In genomic region chr18:35386600-35387366, GRCh38 we compare ENCODE assay signal across 1 cellular context.
TF ChIP-seq lines count a peak whose summit lies in the region.

No MANE protein-coding gene starts in this region.

TF ChIP-seq in K562, 482 proteins besides CTCF, POLR2A, EP300 and RAD21 (continued from another document):
- no peak for TF ChIP-seq FOXK2 (conservative IDR thresholded peaks at IDR 0.05 in 1 of 2, IDR thresholded peaks at IDR 0.05 in 1 of 2; ENCODE audit: low read depth in 2 of 2)
- no peak for TF ChIP-seq EWSR1 (IDR thresholded peaks at IDR 0.05; ENCODE audit: borderline replicate concordance, low read depth, partially characterized antibody)
- no peak for TF ChIP-seq CREB3L1 (IDR thresholded peaks at IDR 0.05; ENCODE audit: borderline replicate concordance, low read depth)
- no peak for TF ChIP-seq ZSCAN29 (IDR thresholded peaks at IDR 0.05)
- peak; percentile 86 for TF ChIP-seq SMC3 (conservative IDR thresholded peaks at IDR 0.05; ENCODE audit: insufficient read depth, low read depth, low read length)
- TF ChIP-seq LCOR (CRISPR knock-in tag; IDR thresholded peaks at IDR 0.05), result 0 out of 2 replicates have a peak, but pooled peaks have one; percentile 26
- no peak for TF ChIP-seq VEZF1 (CRISPR knock-in tag; IDR thresholded peaks at IDR 0.05)
- TF ChIP-seq HMGN3 (IDR thresholded peaks at IDR 0.05; ENCODE audit: borderline replicate concordance, extremely low read depth, insufficient read length, low read depth, low read length), result no peak
- no peak for TF ChIP-seq ZBTB9 (CRISPR knock-in tag; IDR thresholded peaks at IDR 0.05)
- no peak for TF ChIP-seq ZNF282 (CRISPR knock-in tag; IDR thresholded peaks at IDR 0.05)
- TF ChIP-seq NR0B1 (IDR thresholded peaks at IDR 0.05; ENCODE audit: partially characterized antibody), result no peak
- no peak for TF ChIP-seq TAF9B (IDR thresholded peaks at IDR 0.05; ENCODE audit: partially characterized antibody)
- TF ChIP-seq RREB1 (CRISPR knock-in tag; IDR thresholded peaks at IDR 0.05), result no peak
- peak in 1 of 2 experiments; percentile 26; a peak in 1 of 4 replicates for TF ChIP-seq NRF1 (conservative IDR thresholded peaks at IDR 0.05 in 1 of 2, IDR thresholded peaks at IDR 0.05 in 1 of 2)
- TF ChIP-seq ETS2 (tag; IDR thresholded peaks at IDR 0.05; ENCODE audit: borderline replicate concordance, poor library complexity, severe bottlenecking), result no peak
- TF ChIP-seq DIDO1 (tag; IDR thresholded peaks at IDR 0.05; ENCODE audit: low read depth), result 0 out of 2 replicates have a peak, but pooled peaks have one; percentile 18
- no peak for TF ChIP-seq ZFP36 (IDR thresholded peaks at IDR 0.05; ENCODE audit: low read depth, low read length, partially characterized antibody)
- TF ChIP-seq NFATC3 (IDR thresholded peaks at IDR 0.05), result no peak
- TF ChIP-seq NR4A1 (CRISPR knock-in tag; IDR thresholded peaks at IDR 0.05), result no peak
- TF ChIP-seq NR4A1 (tag; IDR thresholded peaks at IDR 0.05), result no peak
- TF ChIP-seq SAP30 (IDR thresholded peaks at IDR 0.05; ENCODE audit: borderline replicate concordance, insufficient read depth, low read depth, low read length, poor library complexity, severe bottlenecking), result no peak
- TF ChIP-seq MYC (IDR thresholded peaks at IDR 0.05; ENCODE audit: low read depth, low read length), result no peak
- no peak for TF ChIP-seq MYC (CRISPR knock-in tag; IDR thresholded peaks at IDR 0.05; ENCODE audit: borderline replicate concordance, low read depth)
- peak; percentile 84 for TF ChIP-seq DEAF1 (CRISPR knock-in tag; IDR thresholded peaks at IDR 0.05)
- TF ChIP-seq POU5F1 (IDR thresholded peaks at IDR 0.05; ENCODE audit: borderline replicate concordance, low read depth, low read length, partially characterized antibody), result no peak
- no peak for TF ChIP-seq NR2C2 (CRISPR knock-in tag; IDR thresholded peaks at IDR 0.05)
- TF ChIP-seq NR2C2 (tag; IDR thresholded peaks at IDR 0.05), result no peak
- no peak for TF ChIP-seq ATF7 (IDR thresholded peaks at IDR 0.05)
- no peak for TF ChIP-seq SRSF3 (IDR thresholded peaks at IDR 0.05; ENCODE audit: insufficient read depth, low read length)
- TF ChIP-seq ARID2 (IDR thresholded peaks at IDR 0.05), result 0 out of 2 replicates have a peak, but pooled peaks have one; percentile 26
- TF ChIP-seq FOSL1 (tag; conservative IDR thresholded peaks at IDR 0.05), result no peak
- TF ChIP-seq SPI1 (IDR thresholded peaks at IDR 0.05; ENCODE audit: borderline replicate concordance, low read depth, low read length), result peak; percentile 39; the same call in 1 of the 2 replicates
- TF ChIP-seq FUS (optimal IDR thresholded peaks at IDR 0.05; ENCODE audit: low read depth, low read length), result no peak
- TF ChIP-seq THAP7 (CRISPR knock-in tag; IDR thresholded peaks at IDR 0.05), result no peak
- TF ChIP-seq ZNF512 (tag; IDR thresholded peaks at IDR 0.05), result no peak
- TF ChIP-seq ZNF644 (tag; IDR thresholded peaks at IDR 0.05; ENCODE audit: low read depth), result no peak
- 0 out of 2 replicates have a peak, but pooled peaks have one; percentile 25 for TF ChIP-seq CREM (IDR thresholded peaks at IDR 0.05; ENCODE audit: low read depth)
- TF ChIP-seq PHTF2 (CRISPR knock-in tag; IDR thresholded peaks at IDR 0.05), result no peak
- no peak for TF ChIP-seq ILF3 (IDR thresholded peaks at IDR 0.05; ENCODE audit: borderline replicate concordance)
- TF ChIP-seq KHSRP (IDR thresholded peaks at IDR 0.05), result no peak
- TF ChIP-seq ZNF23 (CRISPR knock-in tag; IDR thresholded peaks at IDR 0.05), result 0 out of 2 replicates have a peak, but pooled peaks have one; percentile 29
- TF ChIP-seq CHCHD3 (CRISPR knock-in tag; IDR thresholded peaks at IDR 0.05), result no peak
- TF ChIP-seq CBFA2T2 (conservative IDR thresholded peaks at IDR 0.05), result no peak
- no peak for TF ChIP-seq ESRRA (IDR thresholded peaks at IDR 0.05; ENCODE audit: borderline replicate concordance, low read depth)
- TF ChIP-seq HMG20B (CRISPR knock-in tag; IDR thresholded peaks at IDR 0.05), result no peak
- no peak for TF ChIP-seq ZC3H8 (IDR thresholded peaks at IDR 0.05)
- TF ChIP-seq ZNF561 (CRISPR knock-in tag; conservative IDR thresholded peaks at IDR 0.05), result no peak
- 0 out of 2 replicates have a peak, but pooled peaks have one; percentile 57 for TF ChIP-seq KLF16 (IDR thresholded peaks at IDR 0.05)
- TF ChIP-seq BDP1 (IDR thresholded peaks at IDR 0.05; ENCODE audit: insufficient read depth, insufficient read length), result no peak
- TF ChIP-seq ARHGAP35 (IDR thresholded peaks at IDR 0.05; ENCODE audit: partially characterized antibody), result no peak
- TF ChIP-seq RFX7 (CRISPR knock-in tag; IDR thresholded peaks at IDR 0.05), result no peak
